24 cellular contexts compared by ENCODE assay signal in the genomic region with DNA sequence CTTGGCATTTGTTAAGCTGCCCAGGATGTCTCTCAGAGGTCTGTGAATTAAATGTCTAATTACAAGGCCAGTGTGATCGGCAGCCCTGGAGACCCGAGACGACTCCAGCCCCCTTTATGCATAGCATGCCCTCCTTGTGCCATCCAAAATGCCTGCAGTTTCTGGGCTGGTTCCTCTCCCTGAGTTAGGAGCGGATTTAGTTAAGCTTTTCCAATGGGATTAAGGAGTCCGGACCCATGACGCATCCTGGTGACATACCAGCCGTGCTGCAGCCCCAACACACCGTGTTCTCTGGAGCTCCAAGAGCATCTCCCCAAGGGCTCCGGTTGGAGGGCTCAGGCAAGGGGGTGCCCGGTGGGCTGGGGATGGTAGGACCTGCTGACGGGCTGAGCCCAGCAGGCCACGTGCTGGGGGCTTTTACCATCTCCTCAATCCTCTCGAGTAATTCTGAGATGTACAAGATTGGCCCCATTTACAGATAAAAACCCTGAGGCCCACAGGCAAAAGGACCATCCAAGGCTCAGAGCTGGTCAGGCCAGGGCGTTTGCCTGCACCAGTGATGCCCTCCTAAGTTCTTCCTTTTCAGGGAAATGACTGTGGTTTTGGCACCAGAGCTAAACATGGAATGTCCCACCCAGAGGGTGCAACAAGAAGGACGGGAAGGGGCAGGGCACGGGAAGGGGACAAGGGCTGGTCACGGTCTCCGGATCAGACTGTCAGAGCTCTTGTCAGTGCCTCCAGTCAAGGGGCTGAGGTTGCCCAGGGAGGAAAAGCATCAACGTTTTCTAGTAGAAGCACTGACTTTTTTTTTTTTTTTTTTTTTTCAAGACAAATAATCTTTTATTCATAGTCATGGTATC.
"Had no signal": no experiment of that assay in that cellular context is flagged by ENCODE, and none has a peak within 500 bp of the region (broad histone marks: within the 10 kb centered on the region; RNA-seq: fewer than 3 reads in every experiment).

No MANE protein-coding gene starts in this region.

- H3K27me3 ChIP-seq: left lung, neutrophil, pancreas, testis had no signal

- H3K27ac ChIP-seq: left lung, neutrophil, pancreas, testis had no signal

- H3K27ac Mint-ChIP-seq: activated CD4-positive, alpha-beta T cell treated with anti-CD3 and anti-CD28 coated beads, Interleukin-2, amount 10 ng/mL, durations not matched to agents 24 days and 14 days; activated CD8-positive, alpha-beta memory T cell treated with anti-CD3 and anti-CD28 coated beads, Interleukin-2, amount 10 ng/mL, durations not matched to agents 7 days and 5 days; activated CD8-positive, alpha-beta T cell treated with anti-CD3 and anti-CD28 coated beads for 36 hours; activated naive CD4-positive, alpha-beta T cell treated with anti-CD3 and anti-CD28 coated beads, Interleukin-2, amount 10 ng/mL, durations not matched to agents 7 days and 5 days; nephron; type B pancreatic cell had no signal

- H3K9me3 Mint-ChIP-seq: nephron had no signal

- H3K4me1 Mint-ChIP-seq: activated CD4-positive, alpha-beta T cell treated with anti-CD3 and anti-CD28 coated beads, Interleukin-2, amount 10 ng/mL, durations not matched to agents 24 days and 14 days; activated CD8-positive, alpha-beta memory T cell treated with anti-CD3 and anti-CD28 coated beads, Interleukin-2, amount 10 ng/mL, durations not matched to agents 7 days and 5 days; activated naive CD4-positive, alpha-beta T cell treated with anti-CD3 and anti-CD28 coated beads, Interleukin-2, amount 10 ng/mL, durations not matched to agents 7 days and 5 days had no signal

- H3K4me1 ChIP-seq: left lung, pancreas, testis had no signal

- H3K36me3 Mint-ChIP-seq: activated CD8-positive, alpha-beta memory T cell treated with anti-CD3 and anti-CD28 coated beads, Interleukin-2, amount 10 ng/mL, durations not matched to agents 7 days and 5 days; activated naive CD4-positive, alpha-beta T cell treated with anti-CD3 and anti-CD28 coated beads, Interleukin-2, amount 10 ng/mL, durations not matched to agents 7 days and 5 days; type B pancreatic cell had no signal

- ATAC-seq: activated CD8-positive, alpha-beta memory T cell treated with anti-CD3 and anti-CD28 coated beads, Interleukin-2, amount 10 ng/mL, durations not matched to agents 7 days and 5 days; activated CD8-positive, alpha-beta T cell treated with anti-CD3 and anti-CD28 coated beads for 36 hours; left lung; pancreas had no signal

- H3K4me3 ChIP-seq: left lung, pancreas, testis had no signal

- H3K9me3 ChIP-seq: left lung, neutrophil, pancreas, testis had no signal

- H3K27me3 Mint-ChIP-seq: activated CD4-positive, alpha-beta T cell treated with anti-CD3 and anti-CD28 coated beads, Interleukin-2, amount 10 ng/mL, durations not matched to agents 24 days and 14 days; activated CD8-positive, alpha-beta memory T cell treated with anti-CD3 and anti-CD28 coated beads, Interleukin-2, amount 10 ng/mL, durations not matched to agents 7 days and 5 days; activated CD8-positive, alpha-beta T cell treated with anti-CD3 and anti-CD28 coated beads for 36 hours; activated naive CD4-positive, alpha-beta T cell treated with anti-CD3 and anti-CD28 coated beads, Interleukin-2, amount 10 ng/mL, durations not matched to agents 7 days and 5 days had no signal

- H3K4me3 Mint-ChIP-seq: activated CD4-positive, alpha-beta T cell treated with anti-CD3 and anti-CD28 coated beads, Interleukin-2, amount 10 ng/mL, durations not matched to agents 24 days and 14 days; activated CD8-positive, alpha-beta memory T cell treated with anti-CD3 and anti-CD28 coated beads, Interleukin-2, amount 10 ng/mL, durations not matched to agents 7 days and 5 days; activated CD8-positive, alpha-beta T cell treated with anti-CD3 and anti-CD28 coated beads for 36 hours; activated naive CD4-positive, alpha-beta T cell treated with anti-CD3 and anti-CD28 coated beads, Interleukin-2, amount 10 ng/mL, durations not matched to agents 7 days and 5 days; nephron; type B pancreatic cell had no signal

- DNase-seq: activated CD4-positive, alpha-beta T cell treated with anti-CD3 and anti-CD28 coated beads, Interleukin-2, amount 10 ng/mL, durations not matched to agents 24 days and 14 days; activated CD8-positive, alpha-beta memory T cell treated with anti-CD3 and anti-CD28 coated beads, Interleukin-2, amount 10 ng/mL, durations not matched to agents 7 days and 5 days; activated CD8-positive, alpha-beta T cell treated with anti-CD3 and anti-CD28 coated beads for 36 hours; activated effector memory CD4-positive, alpha-beta T cell treated with anti-CD3 and anti-CD28 coated beads, Interleukin-2, amount 50 U/mL, for 16 hours; activated naive CD4-positive, alpha-beta T cell treated with anti-CD3 and anti-CD28 coated beads, Interleukin-2, amount 10 ng/mL, durations not matched to agents 7 days and 5 days; activated T-cell treated with anti-CD3 and anti-CD28 coated beads for 4 hours; amygdala; cerebellar nuclear complex; cortex of kidney; midbrain; right cardiac atrium; small intestine; stimulated activated CD4-positive, alpha-beta T cell treated with anti-CD3 and anti-CD28 coated beads, Interleukin-15, amount 100 ng/mL, for 24 hours; stimulated activated CD4-positive, alpha-beta T cell treated with anti-CD3 and anti-CD28 coated beads, Interleukin-2, amount 100 ng/mL, for 48 hours; stimulated activated CD8-positive, alpha-beta memory T cell treated with anti-CD3 and anti-CD28 coated beads, Interleukin-4, amount 100 ng/mL, for 48 hours; stimulated activated naive CD4-positive, alpha-beta T cell; T-helper 1 cell; T-helper 9 cell; testis had no signal

- H3K36me3 ChIP-seq: left lung, neutrophil, pancreas had no signal
